ENCODE assay signal across 23 cellular contexts in the genomic region with DNA sequence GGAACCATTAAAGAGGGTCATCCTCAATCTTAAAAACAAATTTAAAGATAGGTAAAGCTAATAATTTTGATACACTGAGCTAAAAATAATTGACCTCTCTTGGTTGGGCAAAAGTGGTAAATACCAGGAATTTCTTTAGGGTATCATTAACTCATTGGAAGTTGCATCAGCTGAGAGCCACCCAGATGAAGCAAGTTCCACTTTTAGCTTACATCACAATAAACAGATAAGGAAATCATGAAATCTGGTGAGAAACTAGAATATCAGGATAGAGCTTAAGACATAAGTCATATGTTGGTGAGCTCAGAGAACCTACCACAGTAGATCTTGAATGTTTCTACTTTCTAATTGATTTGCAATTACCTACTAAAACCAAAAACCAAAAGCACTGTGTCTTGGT.
DNase-seq lines count a peak whose midpoint lies in the region; ATAC-seq, FAIRE-seq and TF ChIP-seq lines count a peak whose summit lies in the region.
"Had no signal": no experiment of that assay in that cellular context is flagged by ENCODE, and none has a peak within 500 bp of the region (broad histone marks: within the 10 kb centered on the region; RNA-seq: fewer than 3 reads in every experiment).

No MANE protein-coding gene starts in this region.

- no peak overlapping the region for H3K4me2 ChIP-seq in K562 (ENCODE audit: insufficient read depth, low read length)
- H3K4me2 ChIP-seq: GM23338 had no signal

- no TSS peak for BruUV-seq in K562 (replicated peaks; lab: Mats Ljungman, UMichigan)

- peaks cover 0 to 2% of the 10 kb centered on the region in 2 experiments; a peak in 1 of 5 replicates for H3K4me1 ChIP-seq in K562 (replicated peaks in 1 of 2; ENCODE audit: control insufficient read depth in 2 of 2, insufficient read depth in 2 of 2, low read length in 2 of 2)
- H3K4me1 ChIP-seq: BE2C had no signal

- H3K9me1 ChIP-seq in K562 (ENCODE audit: control insufficient read depth, insufficient read depth, low read length), result no peaks in the 10 kb centered on the region

- POLR2A ChIA-PET in K562 (lab: Yijun Ruan, JAX), result no interaction called here

- TF ChIP-seq RAD21 in K562 (CRISPR knock-in tag; conservative IDR thresholded peaks at IDR 0.05 in 1 of 2, IDR thresholded peaks at IDR 0.05 in 1 of 2), result no peak

- no peaks in the 10 kb centered on the region for H4K20me1 ChIP-seq in K562 (replicated peaks; ENCODE audit: control insufficient read depth, insufficient read depth, low read length)

- H3K9me3 ChIP-seq in K562 (replicated peaks; ENCODE audit: control insufficient read depth, insufficient read depth, low read depth, low read length), result no peaks in the 10 kb centered on the region
- H3K9me3 ChIP-seq: BE2C had no signal

- FAIRE-seq in GM18507 (lab: Jason Lieb, UNC), result peak; percentile 29
- FAIRE-seq in K562 (lab: Jason Lieb, UNC), result no peak
- FAIRE-seq: GM12878, H54 had no signal

- TF ChIP-seq EP300 in K562 (IDR thresholded peaks at IDR 0.05; ENCODE audit: low read length), result no peak

- no peaks in the 10 kb centered on the region for H3K79me2 ChIP-seq in K562 (ENCODE audit: control insufficient read depth, insufficient read depth, low read length)

- TF ChIP-seq CTCF in K562 (IDR thresholded peaks at IDR 0.05 in 2 of 3, conservative IDR thresholded peaks at IDR 0.05 in 1 of 3; ENCODE audit: insufficient read depth in 2 of 3, low read depth in 1 of 3, low read length in 3 of 3) (no peak), fibroblast of the aortic adventitia (IDR thresholded peaks at IDR 0.05; ENCODE audit: insufficient read depth, low read length) (no peak)

- H3K36me3 ChIP-seq in K562 (ENCODE audit: control insufficient read depth, insufficient read depth, low read length), result peaks cover 44% of the 10 kb centered on the region; the same call in 2 of the 3 replicates

- no peak for DNase-seq in GM18507 (ENCODE audit: extremely low spot score, insufficient read length, low read depth)
- no peak for DNase-seq in K562 (ENCODE audit: extremely low read depth in 1 of 4, low spot score in 3 of 4)
- DNase-seq in fibroblast of the aortic adventitia (ENCODE audit: low read depth), result peak; percentile 73
- DNase-seq in renal cortical epithelial cell (ENCODE audit: low read depth), result peak; percentile 65
- no peak for DNase-seq in activated gamma-delta T cell (lab: John Stamatoyannopoulos, UW)
- DNase-seq in inferior parietal cortex (ENCODE audit: extremely low spot score), result no peak
- no peak for DNase-seq in dermis blood vessel endothelial cell
- DNase-seq: 8988T; BE2C; C1 segment of cervical spinal cord; CD4-positive, CD25-positive, alpha-beta regulatory T cell; CD8-positive, alpha-beta memory T cell; COR-L47; DMS 273 treated with DMSO at 0.1 percent for 48 hours; DMS53; DND-41; EL; HCEC 1CT had no signal

- no peak overlapping the region for H3K9ac ChIP-seq in K562 (ENCODE audit: insufficient read depth in 1 of 2, low read depth in 2 of 2, low read length in 2 of 2)

- intact Hi-C loops in K562 (cut with micrococcal nuclease), result no loop called here

- CTCF ChIA-PET in K562 (lab: Yijun Ruan, JAX; ENCODE audit: low intra/inter-chr PET ratio), result no interaction called here

- in situ Hi-C loops in K562 (cut with MboI), result no loop called here

- H3K27ac ChIP-seq in K562 (ENCODE audit: extremely low read depth, low read depth, low read length), result no peak overlapping the region
- H3K27ac ChIP-seq: HL-60 had no signal

- no peak overlapping the region for H2AFZ ChIP-seq in K562 (ENCODE audit: low read depth, low read length)
- H2AFZ ChIP-seq: GM23338 had no signal

- no peak overlapping the region for H3K4me3 ChIP-seq in K562
- H3K4me3 ChIP-seq in fibroblast of the aortic adventitia (ENCODE audit: low read depth, low read length), result no peak overlapping the region
- H3K4me3 ChIP-seq: GM12878, GM23338 had no signal

- no peak for TF ChIP-seq POLR2A in K562 (conservative IDR thresholded peaks at IDR 0.05)

- ATAC-seq in K562 (no peak), GM21360 (IDR thresholded peaks at IDR 0.05; ENCODE audit: unreplicated experiment) (no peak)
- ATAC-seq: GM12878, GM23338 had no signal

- H3K27me3 ChIP-seq in K562 (ENCODE audit: control insufficient read depth in 2 of 2, insufficient read depth in 2 of 2, low read length in 2 of 2), result no peaks in the 10 kb centered on the region
- H3K27me3 ChIP-seq: BE2C had no signal

TF ChIP-seq in K562, 482 proteins besides CTCF, POLR2A, EP300 and RAD21:
- no peak for TF ChIP-seq ETS2 (tag; IDR thresholded peaks at IDR 0.05; ENCODE audit: borderline replicate concordance, poor library complexity, severe bottlenecking)
- no peak for TF ChIP-seq HIVEP1 (CRISPR knock-in tag; IDR thresholded peaks at IDR 0.05)
- peak; percentile 70; the same call in 1 of the 2 replicates for TF ChIP-seq ZNF24 (IDR thresholded peaks at IDR 0.05)
- TF ChIP-seq, protein P1, sequence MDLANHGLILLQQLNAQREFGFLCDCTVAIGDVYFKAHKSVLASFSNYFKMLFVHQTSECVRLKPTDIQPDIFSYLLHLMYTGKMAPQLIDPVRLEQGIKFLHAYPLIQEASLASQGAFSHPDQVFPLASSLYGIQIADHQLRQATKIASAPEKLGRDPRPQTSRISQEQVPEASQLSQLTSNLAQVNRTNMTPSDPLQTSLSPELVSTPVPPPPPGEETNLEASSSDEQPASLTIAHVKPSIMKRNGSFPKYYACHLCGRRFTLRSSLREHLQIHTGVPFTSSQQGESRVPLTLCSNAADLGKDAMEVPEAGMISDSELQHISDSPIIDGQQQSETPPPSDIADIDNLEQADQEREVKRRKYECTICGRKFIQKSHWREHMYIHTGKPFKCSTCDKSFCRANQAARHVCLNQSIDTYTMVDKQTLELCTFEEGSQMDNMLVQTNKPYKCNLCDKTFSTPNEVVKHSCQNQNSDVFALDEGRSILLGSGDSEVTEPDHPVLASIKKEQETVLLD (IDR thresholded peaks at IDR 0.05), result no peak
- TF ChIP-seq CEBPG (CRISPR knock-in tag; IDR thresholded peaks at IDR 0.05), result no peak
- TF ChIP-seq CEBPG (tag; conservative IDR thresholded peaks at IDR 0.05 in 1 of 2, IDR thresholded peaks at IDR 0.05 in 1 of 2), result peak; percentile 54 to 72; a peak in 3 of 4 replicates

Comparison
In these comparisons a context has a peak if more than half of its experiments do, and no peak if none do; other contexts are left out.
1. DNase-seq: peak in fibroblast of the aortic adventitia (single experiment) and renal cortical epithelial cell (single experiment); none in GM18507 (single experiment), K562 (0 of 4), activated gamma-delta T cell (single experiment), inferior parietal cortex (single experiment) and dermis blood vessel endothelial cell (single experiment).